ENCODE assay signal across 1 cellular context in genomic region chr16:81489547-81490267, GRCh38.
TF ChIP-seq lines count a peak whose summit lies in the region.

No MANE protein-coding gene starts in this region.

TF ChIP-seq in WTC11, 78 proteins besides CTCF, POLR2A, EP300 and RAD21 (continued from another document):
- no peak for TF ChIP-seq STAT6 (CRISPR knock-in tag; conservative IDR thresholded peaks at IDR 0.05; ENCODE audit: low read depth)
- TF ChIP-seq AR (CRISPR knock-in tag; IDR thresholded peaks at IDR 0.05), result no peak
- TF ChIP-seq SP1 (CRISPR knock-in tag; conservative IDR thresholded peaks at IDR 0.05), result no peak
- TF ChIP-seq NR1H2 (CRISPR knock-in tag; IDR thresholded peaks at IDR 0.05), result no peak
- TF ChIP-seq SOX15 (CRISPR knock-in tag; IDR thresholded peaks at IDR 0.05), result no peak
- no peak for TF ChIP-seq ZNF532 (CRISPR knock-in tag; IDR thresholded peaks at IDR 0.05; ENCODE audit: borderline replicate concordance)
- no peak for TF ChIP-seq CBFB (CRISPR knock-in tag; IDR thresholded peaks at IDR 0.05; ENCODE audit: low read depth)
- no peak for TF ChIP-seq FOXP1 (CRISPR knock-in tag; IDR thresholded peaks at IDR 0.05; ENCODE audit: borderline replicate concordance)
- TF ChIP-seq HMGXB4 (CRISPR knock-in tag; IDR thresholded peaks at IDR 0.05), result no peak
- TF ChIP-seq ESRRA (CRISPR knock-in tag; IDR thresholded peaks at IDR 0.05; ENCODE audit: borderline replicate concordance), result no peak
